In genomic region chr4:74548561-74548960, GRCh38 we compare ENCODE assay signal across 17 cellular contexts.
A peak's percentile ranks its signal among the peaks of the same experiment; 100 is the strongest.
DNase-seq lines count a peak whose midpoint lies in the region; FAIRE-seq and TF ChIP-seq lines count a peak whose summit lies in the region.
"Had no signal": no experiment of that assay in that cellular context is flagged by ENCODE, and none has a peak within 500 bp of the region (broad histone marks: within the 10 kb centered on the region; RNA-seq: fewer than 3 reads in every experiment).

No MANE protein-coding gene starts in this region.

- FAIRE-seq in endothelial cell of umbilical vein (lab: Jason Lieb, UNC) = no peak
- FAIRE-seq: G401.6, GM12892, GM19239, H54 had no signal

- H3K27me3 ChIP-seq in endothelial cell of umbilical vein (ENCODE audit: control insufficient read depth in 2 of 2, insufficient read depth in 2 of 2, low read length in 2 of 2) (no peaks in the 10 kb centered on the region), smooth muscle cell (ENCODE audit: low read depth) (no peaks in the 10 kb centered on the region), colonic mucosa (no peaks in the 10 kb centered on the region)

- no peak for TF ChIP-seq POLR2A in endothelial cell of umbilical vein (IDR thresholded peaks at IDR 0.05; ENCODE audit: low read depth, low read length)

- no peak overlapping the region for H3K9ac ChIP-seq in endothelial cell of umbilical vein (replicated peaks; ENCODE audit: extremely low read depth, insufficient read depth, low read length)
- no peak overlapping the region for H3K9ac ChIP-seq in smooth muscle cell (ENCODE audit: low read depth)
- no peak overlapping the region for H3K9ac ChIP-seq in colonic mucosa (ENCODE audit: low read depth in 2 of 2, low read length in 2 of 2)

- BruUV-seq in endothelial cell of umbilical vein (replicated peaks; lab: Mats Ljungman, UMichigan) = no TSS peak

- CTCF ChIA-PET in endothelial cell of umbilical vein (lab: Charles Lee) = interaction anchor here (1.8 kb wide), 1 partner anchor 74 kb away, joined by 4 read pairs; no protein-coding TSS in a partner anchor

- H3K79me2 ChIP-seq in endothelial cell of umbilical vein (ENCODE audit: control insufficient read depth, insufficient read depth, low read length) (no peaks in the 10 kb centered on the region), smooth muscle cell (ENCODE audit: low read depth) (no peaks in the 10 kb centered on the region)

- H3K27ac ChIP-seq in endothelial cell of umbilical vein (ENCODE audit: insufficient read depth, low read depth, low read length) (no peak overlapping the region), smooth muscle cell (ENCODE audit: low read depth) (no peak overlapping the region), colonic mucosa (no peak overlapping the region)

- TF ChIP-seq CTCF in endothelial cell of umbilical vein (IDR thresholded peaks at IDR 0.05; ENCODE audit: extremely low read depth in 1 of 2, insufficient read depth in 1 of 2, low read depth in 1 of 2, low read length in 2 of 2) = no peak
- no peak for TF ChIP-seq CTCF in smooth muscle cell (IDR thresholded peaks at IDR 0.05; ENCODE audit: borderline replicate concordance, insufficient read depth, poor library complexity, severe bottlenecking)
- no peak for TF ChIP-seq CTCF in colonic mucosa (IDR thresholded peaks at IDR 0.05)

- H3K4me1 ChIP-seq in endothelial cell of umbilical vein (ENCODE audit: control insufficient read depth, extremely low read depth, insufficient read depth, low read length) = peaks cover 36% of the 10 kb centered on the region
- H3K4me1 ChIP-seq in smooth muscle cell (ENCODE audit: low read depth) = peaks cover 6% of the 10 kb centered on the region
- H3K4me1 ChIP-seq in colonic mucosa = no peaks in the 10 kb centered on the region
- H3K4me1 ChIP-seq: HAP-1 had no signal

- H3K4me2 ChIP-seq in endothelial cell of umbilical vein (ENCODE audit: insufficient read depth, low read length) (no peak overlapping the region), smooth muscle cell (no peak overlapping the region)
- H3K4me2 ChIP-seq: GM23338 had no signal

- no peaks in the 10 kb centered on the region for H4K20me1 ChIP-seq in endothelial cell of umbilical vein (replicated peaks; ENCODE audit: control insufficient read depth, extremely low read depth, insufficient read depth, low read length)
- no peaks in the 10 kb centered on the region for H4K20me1 ChIP-seq in smooth muscle cell (ENCODE audit: low read depth)

- H3K36me3 ChIP-seq in endothelial cell of umbilical vein (ENCODE audit: control insufficient read depth in 2 of 2, extremely low read depth in 1 of 2, insufficient read depth in 2 of 2, low read length in 2 of 2) (no peaks in the 10 kb centered on the region), smooth muscle cell (ENCODE audit: low read depth) (no peaks in the 10 kb centered on the region), colonic mucosa (no peaks in the 10 kb centered on the region)
- H3K36me3 ChIP-seq: HAP-1 had no signal

- dilution Hi-C loops in endothelial cell of umbilical vein (cut with MboI; ENCODE audit: extremely low pct_ligation_motif_present, low sequenced_read_pairs) = loop anchor here (25.0 kb wide), 1 partner anchor 161 kb away; no protein-coding TSS in a partner anchor

- WGBS in smooth muscle cell (ENCODE audit: low lambda C conversion rate) = 82% methylated on average over 2 of the region's 2 CpGs

- POLR2A ChIA-PET in endothelial cell of umbilical vein (lab: Charles Lee) = no interaction called here

- no peaks in the 10 kb centered on the region for H3F3A ChIP-seq in smooth muscle cell (ENCODE audit: low read depth)

- peak overlapping the region; percentile 27 for H2AFZ ChIP-seq in endothelial cell of umbilical vein (ENCODE audit: low read depth, low read length)
- no peak overlapping the region for H2AFZ ChIP-seq in smooth muscle cell (ENCODE audit: low read depth)
- H2AFZ ChIP-seq: GM23338 had no signal

- H3K9me3 ChIP-seq in endothelial cell of umbilical vein (replicated peaks; ENCODE audit: control insufficient read depth, insufficient read depth, low read length) (no peaks in the 10 kb centered on the region), smooth muscle cell (replicated peaks; ENCODE audit: low read depth) (no peaks in the 10 kb centered on the region), colonic mucosa (no peaks in the 10 kb centered on the region)
- H3K9me3 ChIP-seq: HAP-1 had no signal

- intact Hi-C loops in endothelial cell of umbilical vein (cut with micrococcal nuclease) = no loop called here
- intact Hi-C loops in colonic mucosa (cut with DNase I) = loop anchor here (10.0 kb wide), 1 partner anchor 126 kb away; no protein-coding TSS in a partner anchor

- peak; percentile 12 for DNase-seq in dedifferentiated amniotic fluid mesenchymal stem cell (ENCODE audit: extremely low spot score)
- peak; percentile 54 for DNase-seq in endothelial cell of umbilical vein (ENCODE audit: low read depth, low spot score)
- peak; percentile 42 to 60 for DNase-seq in lung microvascular endothelial cell (ENCODE audit: low read depth in 2 of 2)
- no peak for DNase-seq in smooth muscle cell (lab: John Stamatoyannopoulos, UW; ENCODE audit: unreplicated experiment)
- DNase-seq in GOT3 (lab: John Stamatoyannopoulos, UW) = no peak
- no peak for DNase-seq in colonic mucosa
- DNase-seq: C1 segment of cervical spinal cord; CD4-positive, alpha-beta memory T cell; COR-L47; DMS153; DND-41 had no signal

- no peaks in the 10 kb centered on the region for H3K9me1 ChIP-seq in endothelial cell of umbilical vein (replicated peaks; ENCODE audit: control insufficient read depth, extremely low read depth, insufficient read depth, low read length)

- H3K4me3 ChIP-seq in endothelial cell of umbilical vein (replicated peaks in 1 of 3; ENCODE audit: insufficient read depth in 1 of 3, low read depth in 1 of 3, low read length in 3 of 3) (no peak overlapping the region), smooth muscle cell (no peak overlapping the region), colonic mucosa (no peak overlapping the region)
- H3K4me3 ChIP-seq: GM23338, HAP-1 had no signal

TF ChIP-seq in endothelial cell of umbilical vein, 7 proteins besides CTCF, POLR2A, EP300 and RAD21:
- no peak for TF ChIP-seq EZH2 (IDR thresholded peaks at IDR 0.05; ENCODE audit: borderline replicate concordance, low read depth, low read length, severe bottlenecking)
- no peak for TF ChIP-seq GATA2 (IDR thresholded peaks at IDR 0.05; ENCODE audit: insufficient read depth, insufficient read length, low read depth, low read length)
- TF ChIP-seq MAX (IDR thresholded peaks at IDR 0.05; ENCODE audit: insufficient read depth, insufficient read length) = no peak
- TF ChIP-seq FOS (IDR thresholded peaks at IDR 0.05; ENCODE audit: borderline replicate concordance, insufficient read depth, low read length) = no peak
- no peak for TF ChIP-seq POLR2AphosphoS5 (IDR thresholded peaks at IDR 0.05; ENCODE audit: insufficient read depth, low read depth, low read length)
- TF ChIP-seq MYC (IDR thresholded peaks at IDR 0.05; ENCODE audit: low read depth, low read length) = no peak

Comparison
In these comparisons a context has a peak if more than half of its experiments do, and no peak if none do; other contexts are left out.
1. DNase-seq: peak in dedifferentiated amniotic fluid mesenchymal stem cell (single experiment), endothelial cell of umbilical vein (single experiment) and lung microvascular endothelial cell (2 of 2); none in smooth muscle cell (single experiment), GOT3 (single experiment) and colonic mucosa (single experiment).